Comparison of ENCODE assay signal across 1 cellular context in the genomic region with DNA sequence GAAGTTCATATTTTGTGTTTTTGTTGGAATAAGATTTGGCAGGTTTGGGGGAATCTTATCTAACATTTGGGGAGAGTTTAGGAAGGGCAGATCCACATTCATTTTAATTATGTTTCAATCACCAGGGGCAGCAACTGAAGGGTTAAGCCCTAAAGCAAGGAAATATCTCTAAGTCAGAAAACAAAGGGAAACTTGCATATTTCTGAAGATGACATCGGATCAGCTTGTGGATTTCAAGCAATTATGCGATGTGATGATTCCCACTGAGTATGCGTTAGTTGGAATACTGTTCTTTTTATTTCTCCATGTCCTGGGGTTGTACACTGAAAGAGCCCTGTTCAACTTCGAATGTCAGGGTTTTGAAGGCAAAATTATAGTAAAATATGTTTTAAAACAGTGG.
TF ChIP-seq lines count a peak whose summit lies in the region.

No MANE protein-coding gene starts in this region.

TF ChIP-seq in H1, 55 proteins besides CTCF, POLR2A, EP300 and RAD21:
- TF ChIP-seq TAF7 (optimal IDR thresholded peaks at IDR 0.05; ENCODE audit: borderline replicate concordance, low read depth, low read length) (no peak), KDM5A (IDR thresholded peaks at IDR 0.05; ENCODE audit: low read length) (no peak), RFX5 (IDR thresholded peaks at IDR 0.05; ENCODE audit: borderline replicate concordance, low read depth, low read length) (no peak)
